In genomic region chr2:74252036-74252435, GRCh38 we compare ENCODE assay signal across 9 cellular contexts.
"Had no signal": no experiment of that assay in that cellular context is flagged by ENCODE, and none has a peak within 500 bp of the region (broad histone marks: within the 10 kb centered on the region; RNA-seq: fewer than 3 reads in every experiment).

No MANE protein-coding gene starts in this region.

- H3K9ac ChIP-seq: GM23248 had no signal

- H3K9me3 ChIP-seq: HAP-1 had no signal

- DNase-seq: GM23248, GOT3, H7, HFFc6 had no signal

- H3K4me1 ChIP-seq: HAP-1 had no signal

- ATAC-seq: HCT116, HepG2 had no signal

- H3K4me3 Mint-ChIP-seq: HFFc6, IgD-negative memory B cell had no signal

- H3K27me3 Mint-ChIP-seq: IgD-negative memory B cell had no signal

- H3K27ac Mint-ChIP-seq: HFFc6, IgD-negative memory B cell had no signal

- H3K4me3 ChIP-seq: GM23248, HAP-1 had no signal

- H3K36me3 ChIP-seq: HAP-1 had no signal

- H3K9me3 Mint-ChIP-seq: HFFc6, IgD-negative memory B cell had no signal

- H3K27ac ChIP-seq: GM23248, HL-60 had no signal
